Comparison of ENCODE assay signal across 8 cellular contexts in genomic region chr17:4554997-4555799, GRCh38. TPM values are rescaled to one million over a fixed set of nuclear protein-coding genes. Genes with fewer than 3 reads are reported as not detected.
DNase-seq lines count a peak whose midpoint lies in the region; ATAC-seq, FAIRE-seq and TF ChIP-seq lines count a peak whose summit lies in the region.

MYBBP1A (minus strand) TSS chr17:4555384; CDS start chr17:4555324, 60 bp downstream.

- peaks cover 12% of the 10 kb centered on the region for H3K4me1 ChIP-seq in keratinocyte (ENCODE audit: control insufficient read depth, extremely low read depth, insufficient read depth, low read length)

- no peaks in the 10 kb centered on the region for H3K9me1 ChIP-seq in keratinocyte (ENCODE audit: control insufficient read depth, extremely low read depth, insufficient read depth, low read length)

- peaks cover 22 to 35% of the 10 kb centered on the region in 2 experiments for H3K36me3 ChIP-seq in keratinocyte (ENCODE audit: control insufficient read depth in 2 of 2, extremely low read depth in 1 of 2, insufficient read depth in 2 of 2, low read length in 2 of 2)

- TF ChIP-seq CTCF in keratinocyte (optimal IDR thresholded peaks at IDR 0.05 in 1 of 3, IDR thresholded peaks at IDR 0.05 in 1 of 3, conservative IDR thresholded peaks at IDR 0.05 in 1 of 3; ENCODE audit: extremely low read depth in 1 of 3, insufficient read depth in 2 of 3, low read length in 3 of 3) = no peak

- H2AFZ ChIP-seq in keratinocyte (ENCODE audit: control insufficient read depth, low read length) = peak within 1 kb of the TSS; percentile 85

- peak; percentile 88 for FAIRE-seq in keratinocyte (lab: Jason Lieb, UNC)

- H3K9me3 ChIP-seq in keratinocyte (ENCODE audit: control insufficient read depth, low read depth, low read length) = no peaks in the 10 kb centered on the region

- DNase-seq in AG20443 (ENCODE audit: low spot score) = peak; percentile 100
- peak; percentile 95 for DNase-seq in NCI-H460 (ENCODE audit: extremely low read depth, low read depth)
- peak; percentile 97 for DNase-seq in activated CD4-positive, CD25-positive, alpha-beta regulatory T cell treated with anti-CD3 and anti-CD28 coated beads, Interleukin-2, amount 50 U/mL, for 72 hours
- DNase-seq in cerebellum (ENCODE audit: low spot score) = peak; percentile 97
- DNase-seq in keratinocyte (ENCODE audit: low read depth, low spot score) = peak; percentile 60
- peak; percentile 93 to 96 for DNase-seq in stimulated activated CD4-positive, alpha-beta T cell treated with anti-CD3 and anti-CD28 coated beads, Interleukin-15, amount 100 ng/mL, for 1 hour (ENCODE audit: low read depth in 1 of 2, low spot score in 1 of 2)

- peak within 1 kb of the TSS; percentile 65 for H3K27ac ChIP-seq in keratinocyte (ENCODE audit: control insufficient read depth, insufficient read depth, low read length)

- dilution Hi-C loops in keratinocyte (cut with MboI; ENCODE audit: extremely low pct_ligation_motif_present, low sequenced_read_pairs) = no loop called here

- H3K4me3 ChIP-seq in keratinocyte (ENCODE audit: control insufficient read depth in 2 of 3, extremely low read depth in 1 of 3, insufficient read depth in 2 of 3, low read depth in 1 of 3, low read length in 3 of 3) = peak within 1 kb of the TSS; percentile 90 to 96 (median 94)

- no peaks in the 10 kb centered on the region for H3K27me3 ChIP-seq in keratinocyte (ENCODE audit: control insufficient read depth, extremely low read depth, insufficient read depth, low read length)

- H3K9ac ChIP-seq in keratinocyte (ENCODE audit: control insufficient read depth, extremely low read depth, insufficient read depth, low read length) = peak within 1 kb of the TSS; percentile 90

- no peaks in the 10 kb centered on the region for H4K20me1 ChIP-seq in keratinocyte (ENCODE audit: control insufficient read depth, extremely low read depth, insufficient read depth, low read length)

- peak within 1 kb of the TSS; percentile 73 for H3K4me2 ChIP-seq in keratinocyte (ENCODE audit: control insufficient read depth, extremely low read depth, insufficient read depth, low read depth, low read length)

- H3K79me2 ChIP-seq in keratinocyte (ENCODE audit: control insufficient read depth, insufficient read depth, low read length) = peaks cover 30% of the 10 kb centered on the region

- ATAC-seq in GM19025 (IDR thresholded peaks at IDR 0.05; ENCODE audit: low read depth, unreplicated experiment) (peak; percentile 89), HG03354 (IDR thresholded peaks at IDR 0.05; ENCODE audit: poor library complexity, severe bottlenecking, unreplicated experiment) (peak; percentile 87)

RNA-seq across cellular contexts. Expression of gene MYBBP1A, which starts in this region (rescaled TPM):
- 71.3 and 75.6 TPM in 2 replicates for total RNA-seq in NCI-H460 (2014; rRNA removed; shearing (Covaris generic))
- 214 and 242 TPM in 2 replicates for polyA plus RNA-seq in NCI-H460 (2014; cell fraction: nucleus; rRNA removed)
- total RNA-seq in cerebellum = 26.0 TPM
- polyA plus RNA-seq in keratinocyte = 20.0 to 39.8 TPM (median 20.5 TPM) in 3 replicates
- 12.2 TPM for polyA plus RNA-seq in keratinocyte (2011; ENCODE audit: low read depth)
- 10.7 and 21.5 TPM in 2 replicates for polyA plus RNA-seq in keratinocyte (2011; cell fraction: cytosol; rRNA removed)
- polyA plus RNA-seq in keratinocyte (2011; cell fraction: nucleus; rRNA removed) = 76.7 and 95.3 TPM in 2 replicates
- 33.7 and 47.9 TPM in 2 replicates for polyA plus RNA-seq in keratinocyte (2012; ENCODE audit: low replicate concordance)
- polyA minus RNA-seq in keratinocyte = 26.7 to 91.1 TPM (median 40.3 TPM) in 3 replicates
- 43.2 TPM for polyA minus RNA-seq in keratinocyte (2011; cell fraction: cytosol; rRNA and poly(A)+ RNA removed)
- polyA minus RNA-seq in keratinocyte (2011; cell fraction: nucleus; rRNA and poly(A)+ RNA removed) = 72.0 and 73.2 TPM in 2 replicates

Comparison
In these comparisons a context has a peak if more than half of its experiments do, and no peak if none do; other contexts are left out.
1. Peak in every context shown above with its lines: DNase-seq, ATAC-seq, H3K4me3 ChIP-seq and H3K27ac ChIP-seq.